In genomic region chr20:46624941-46625340, GRCh38 we compare ENCODE assay signal across 24 cellular contexts.
"Had no signal": no experiment of that assay in that cellular context is flagged by ENCODE, and none has a peak within 500 bp of the region (broad histone marks: within the 10 kb centered on the region; RNA-seq: fewer than 3 reads in every experiment).

No MANE protein-coding gene starts in this region.

- H3K36me3 ChIP-seq: cardiac muscle cell, gastroesophageal sphincter, stomach, suprapubic skin, tibial nerve had no signal

- H3K4me3 Mint-ChIP-seq: activated CD4-positive, alpha-beta memory T cell treated with anti-CD3 and anti-CD28 coated beads for 36 hours; activated naive CD8-positive, alpha-beta T cell treated with anti-CD3 and anti-CD28 coated beads, Interleukin-2, amount 50 U/mL, for 24 hours; activated T-cell treated with anti-CD3 and anti-CD28 coated beads, Interleukin-2, amount 50 U/mL, for 72 hours; endodermal cell; nephron progenitor cell; stimulated activated memory B cell treated with anti-CD40 and anti-IgM and Interleukin-4, amounts not matched to agents 10 μg/mL and 1 μg/mL and 100 μg/mL, for 72 hours had no signal

- H3K9ac ChIP-seq: parathyroid adenoma had no signal

- H3K79me2 ChIP-seq: parathyroid adenoma had no signal

- H3K27ac ChIP-seq: cardiac muscle cell, gastroesophageal sphincter, parathyroid adenoma, skin epidermis, stomach, suprapubic skin, tibial nerve had no signal

- H3K27ac Mint-ChIP-seq: activated CD4-positive, alpha-beta memory T cell treated with anti-CD3 and anti-CD28 coated beads for 36 hours; activated naive CD8-positive, alpha-beta T cell treated with anti-CD3 and anti-CD28 coated beads, Interleukin-2, amount 50 U/mL, for 24 hours; activated T-cell treated with anti-CD3 and anti-CD28 coated beads, Interleukin-2, amount 50 U/mL, for 72 hours; endodermal cell; nephron progenitor cell; stimulated activated memory B cell treated with anti-CD40 and anti-IgM and Interleukin-4, amounts not matched to agents 10 μg/mL and 1 μg/mL and 100 μg/mL, for 72 hours had no signal

- ATAC-seq: activated naive CD8-positive, alpha-beta T cell treated with anti-CD3 and anti-CD28 coated beads, Interleukin-2, amount 50 U/mL, for 24 hours; activated T-cell treated with anti-CD3 and anti-CD28 coated beads, Interleukin-2, amount 50 U/mL, for 72 hours; gastroesophageal sphincter; left ventricle myocardium superior; right cardiac atrium; stimulated activated memory B cell treated with anti-CD40 and anti-IgM and Interleukin-4, amounts not matched to agents 10 μg/mL and 1 μg/mL and 100 μg/mL, for 72 hours had no signal

- FAIRE-seq: islet of Langerhans, urothelium cell line had no signal

- H3K4me1 Mint-ChIP-seq: activated naive CD8-positive, alpha-beta T cell treated with anti-CD3 and anti-CD28 coated beads, Interleukin-2, amount 50 U/mL, for 24 hours; nephron progenitor cell; stimulated activated memory B cell treated with anti-CD40 and anti-IgM and Interleukin-4, amounts not matched to agents 10 μg/mL and 1 μg/mL and 100 μg/mL, for 72 hours had no signal

- H2AFZ ChIP-seq: parathyroid adenoma had no signal

- DNase-seq: activated CD4-positive, alpha-beta memory T cell treated with anti-CD3 and anti-CD28 coated beads for 36 hours; activated CD4-positive, alpha-beta T cell treated with anti-CD3 and anti-CD28 coated beads for 48 hours; activated gamma-delta T cell; activated naive CD4-positive, alpha-beta T cell treated with anti-CD3 and anti-CD28 coated beads, Interleukin-2, amount 50 U/mL, for 16 hours; activated naive CD8-positive, alpha-beta T cell treated with anti-CD3 and anti-CD28 coated beads, Interleukin-2, amount 50 U/mL, for 24 hours; activated T-cell treated with anti-CD3 and anti-CD28 coated beads, Interleukin-2, amount 50 U/mL, for 72 hours; cortex of kidney; endodermal cell; head of caudate nucleus; left ventricle myocardium superior; mammary epithelial cell; nephron progenitor cell; right cardiac atrium; stimulated activated CD4-positive, alpha-beta T cell treated with anti-CD3 and anti-CD28 coated beads, Interleukin-2, amount 100 ng/mL, for 24 hours; stomach had no signal

- H3K4me1 ChIP-seq: gastroesophageal sphincter, parathyroid adenoma, stomach, suprapubic skin had no signal

- H3K36me3 Mint-ChIP-seq: activated CD4-positive, alpha-beta memory T cell treated with anti-CD3 and anti-CD28 coated beads for 36 hours had no signal

- H3K27me3 ChIP-seq: cardiac muscle cell, gastroesophageal sphincter, stomach, suprapubic skin, tibial nerve had no signal

- H3K4me3 ChIP-seq: cardiac muscle cell, gastroesophageal sphincter, skin epidermis, stomach, suprapubic skin, tibial nerve had no signal
